17 cellular contexts compared by ENCODE assay signal in genomic region chr17:59108400-59109102, GRCh38. TPM values are rescaled to one million over a fixed set of nuclear protein-coding genes. Genes with fewer than 3 reads are reported as not detected.
A peak's percentile ranks its signal among the peaks of the same experiment; 100 is the strongest.
DNase-seq lines count a peak whose midpoint lies in the region; ATAC-seq, FAIRE-seq and TF ChIP-seq lines count a peak whose summit lies in the region.
"Had no signal": no experiment of that assay in that cellular context is flagged by ENCODE, and none has a peak within 500 bp of the region (broad histone marks: within the 10 kb centered on the region; RNA-seq: fewer than 3 reads in every experiment).

No MANE protein-coding gene starts in this region.

- no peak for TF ChIP-seq RAD21 in K562 (CRISPR knock-in tag; conservative IDR thresholded peaks at IDR 0.05 in 1 of 2, IDR thresholded peaks at IDR 0.05 in 1 of 2)

- H3K27ac ChIP-seq in PC-3 (ENCODE audit: low read length) = no peak overlapping the region
- no peak overlapping the region for H3K27ac ChIP-seq in K562 (ENCODE audit: extremely low read depth, low read depth, low read length)
- H3K27ac ChIP-seq in heart left ventricle = no peak overlapping the region
- H3K27ac ChIP-seq: C4-2B, gastroesophageal sphincter had no signal

- ATAC-seq in stimulated activated naive CD8-positive, alpha-beta T cell treated with anti-CD3 and anti-CD28 coated beads, Interleukin-15, Interleukin-2, amounts not matched to agents 100 U/mL and 50 U/mL, for 24 hours = no peak
- no peak for ATAC-seq in PC-3
- no peak for ATAC-seq in K562
- ATAC-seq in heart left ventricle = no peak
- ATAC-seq: gastroesophageal sphincter had no signal

- peaks cover 21% of the 10 kb centered on the region; the same call in 1 of the 2 replicates for H4K20me1 ChIP-seq in PC-3 (ENCODE audit: low read length)
- H4K20me1 ChIP-seq in K562 (replicated peaks; ENCODE audit: control insufficient read depth, insufficient read depth, low read length) = no peaks in the 10 kb centered on the region

- CTCF ChIA-PET in PC-3 (lab: Charles Lee) (no interaction called here), K562 (lab: Yijun Ruan, JAX; ENCODE audit: low intra/inter-chr PET ratio) (no interaction called here)

- H3K9me2 ChIP-seq in PC-3 (replicated peaks; ENCODE audit: low read length) = no peaks in the 10 kb centered on the region

- peaks cover 24% of the 10 kb centered on the region for H3K4me1 ChIP-seq in PC-3 (ENCODE audit: insufficient read depth, low read length)
- peaks cover 9 to 17% of the 10 kb centered on the region in 2 experiments; a peak in 4 of 5 replicates for H3K4me1 ChIP-seq in K562 (replicated peaks in 1 of 2; ENCODE audit: control insufficient read depth in 2 of 2, insufficient read depth in 2 of 2, low read length in 2 of 2)
- peaks cover 0 to 34% (median 19%) of the 10 kb centered on the region in 12 donors for H3K4me1 ChIP-seq in heart left ventricle

- H3K36me3 Mint-ChIP-seq in stimulated activated naive CD8-positive, alpha-beta T cell treated with anti-CD3 and anti-CD28 coated beads, Interleukin-15, Interleukin-2, amounts not matched to agents 100 ng/mL and 50 ng/mL, for 24 hours (ENCODE audit: low read depth) = peaks cover 28% of the 10 kb centered on the region

- H3K36me3 ChIP-seq in PC-3 (ENCODE audit: low read depth, low read length) (0 out of 2 replicates have a peak, but pooled peaks cover 8% of the 10 kb centered on the region), K562 (ENCODE audit: control insufficient read depth, insufficient read depth, low read length) (peaks cover 30% of the 10 kb centered on the region), heart left ventricle (peaks cover 0 to 23% (median 13%) of the 10 kb centered on the region in 9 donors)

- H3K27me3 ChIP-seq in PC-3 (ENCODE audit: low read length) = no peaks in the 10 kb centered on the region
- no peaks in the 10 kb centered on the region for H3K27me3 ChIP-seq in K562 (ENCODE audit: control insufficient read depth in 2 of 2, insufficient read depth in 2 of 2, low read length in 2 of 2)
- H3K27me3 ChIP-seq in heart left ventricle = no peaks in the 10 kb centered on the region
- H3K27me3 ChIP-seq: gastroesophageal sphincter had no signal

- BruUV-seq in PC-3 (replicated peaks; lab: Mats Ljungman, UMichigan) (no TSS peak), K562 (replicated peaks; lab: Mats Ljungman, UMichigan) (no TSS peak)

- H3K9me3 Mint-ChIP-seq in stimulated activated naive CD8-positive, alpha-beta T cell treated with anti-CD3 and anti-CD28 coated beads, Interleukin-15, Interleukin-2, amounts not matched to agents 100 ng/mL and 50 ng/mL, for 24 hours = no peaks in the 10 kb centered on the region

- TF ChIP-seq CTCF in PC-3 (conservative IDR thresholded peaks at IDR 0.05; ENCODE audit: low read depth, low read length) = no peak
- no peak for TF ChIP-seq CTCF in K562 (IDR thresholded peaks at IDR 0.05 in 2 of 3, conservative IDR thresholded peaks at IDR 0.05 in 1 of 3; ENCODE audit: insufficient read depth in 2 of 3, low read depth in 1 of 3, low read length in 3 of 3)
- no peak for TF ChIP-seq CTCF in heart left ventricle (IDR thresholded peaks at IDR 0.05)

- peaks cover 48% of the 10 kb centered on the region for H3K4me1 Mint-ChIP-seq in stimulated activated naive CD8-positive, alpha-beta T cell treated with anti-CD3 and anti-CD28 coated beads, Interleukin-15, Interleukin-2, amounts not matched to agents 100 ng/mL and 50 ng/mL, for 24 hours (ENCODE audit: low read depth)

- intact Hi-C loops in PC-3 (cut with micrococcal nuclease) (loop anchor here (5.0 kb wide), 1 partner anchor 114 kb away; the partner anchor contains the start of gene GDPD1), K562 (cut with micrococcal nuclease) (no loop called here), heart left ventricle (cut with DNase I) (loop anchor here in 2 of 10 donors (5.0 to 10.0 kb wide), 3 partner anchors 44 to 594 kb away; partner anchors contain the start of genes MTMR4 (in 1 of the 2), PRR11 (in 1 of the 2) and SKA2 (in 1 of the 2))

- in situ Hi-C loops in K562 (cut with MboI) = no loop called here

- peak overlapping the region; percentile 94 for H3K4me3 Mint-ChIP-seq in stimulated activated naive CD8-positive, alpha-beta T cell treated with anti-CD3 and anti-CD28 coated beads, Interleukin-15, Interleukin-2, amounts not matched to agents 100 ng/mL and 50 ng/mL, for 24 hours

- no peak overlapping the region for H2AFZ ChIP-seq in PC-3 (ENCODE audit: low read length)
- H2AFZ ChIP-seq in K562 (ENCODE audit: low read depth, low read length) = no peak overlapping the region

- no peaks in the 10 kb centered on the region for H3K9me3 ChIP-seq in PC-3 (ENCODE audit: low read length)
- H3K9me3 ChIP-seq in K562 (replicated peaks; ENCODE audit: control insufficient read depth, insufficient read depth, low read depth, low read length) = no peaks in the 10 kb centered on the region
- H3K9me3 ChIP-seq in heart left ventricle = no peaks in the 10 kb centered on the region
- H3K9me3 ChIP-seq: gastroesophageal sphincter, HAP-1 had no signal

- TF ChIP-seq EP300 in K562 (IDR thresholded peaks at IDR 0.05; ENCODE audit: low read length) = no peak

- H3K27me3 Mint-ChIP-seq in stimulated activated naive CD8-positive, alpha-beta T cell treated with anti-CD3 and anti-CD28 coated beads, Interleukin-15, Interleukin-2, amounts not matched to agents 100 ng/mL and 50 ng/mL, for 24 hours = no peaks in the 10 kb centered on the region

- H3K4me3 ChIP-seq in PC-3 (ENCODE audit: low read length) (peak overlapping the region; percentile 87; the same call in 1 of the 2 replicates), K562 (no peak overlapping the region), heart left ventricle (no peak overlapping the region)

- TF ChIP-seq POLR2A in K562 (conservative IDR thresholded peaks at IDR 0.05) (no peak; the same call in 1 of the 2 replicates), heart left ventricle (IDR thresholded peaks at IDR 0.05) (no peak)

- POLR2A ChIA-PET in PC-3 (lab: Charles Lee; ENCODE audit: unreplicated experiment) = no interaction called here
- POLR2A ChIA-PET in K562 (lab: Yijun Ruan, JAX) = no interaction called here

- FAIRE-seq in K562 (lab: Jason Lieb, UNC) = no peak
- FAIRE-seq: GM12892, islet of Langerhans had no signal

- no peak for DNase-seq in stimulated activated naive CD8-positive, alpha-beta T cell treated with anti-CD3 and anti-CD28 coated beads, Interleukin-15, Interleukin-2, amounts not matched to agents 100 U/mL and 50 U/mL, for 24 hours
- no peak for DNase-seq in PC-3
- DNase-seq in K562 (ENCODE audit: extremely low read depth in 1 of 4, low spot score in 3 of 4) = no peak
- DNase-seq in iPS-NIHi11 (ENCODE audit: low spot score) = no peak
- DNase-seq in heart left ventricle = no peak
- no peak for DNase-seq in inferior parietal cortex (ENCODE audit: extremely low spot score)
- DNase-seq: IMR-90; mesendoderm; NCI-H1092 treated with DMSO at 0.1 percent for 48 hours; nucleus accumbens; stimulated activated CD4-positive, alpha-beta T cell treated with anti-CD3 and anti-CD28 coated beads, Interleukin-4, amount 100 ng/mL, for 24 hours had no signal

- no peak overlapping the region for H3K9ac ChIP-seq in PC-3 (ENCODE audit: low read length)
- H3K9ac ChIP-seq in K562 (ENCODE audit: insufficient read depth in 1 of 2, low read depth in 2 of 2, low read length in 2 of 2) = no peak overlapping the region

- H3K9me1 ChIP-seq in K562 (ENCODE audit: control insufficient read depth, insufficient read depth, low read length) = no peaks in the 10 kb centered on the region

- no peaks in the 10 kb centered on the region for H3F3A ChIP-seq in PC-3 (ENCODE audit: low read length, unreplicated experiment)

- H3K27ac Mint-ChIP-seq in stimulated activated naive CD8-positive, alpha-beta T cell treated with anti-CD3 and anti-CD28 coated beads, Interleukin-15, Interleukin-2, amounts not matched to agents 100 ng/mL and 50 ng/mL, for 24 hours = no peak overlapping the region

- H3K4me2 ChIP-seq in PC-3 (ENCODE audit: low read length) (peak overlapping the region; percentile 93), K562 (ENCODE audit: insufficient read depth, low read length) (no peak overlapping the region)

- peaks cover 61% of the 10 kb centered on the region for H3K79me2 ChIP-seq in PC-3 (ENCODE audit: low read length)
- H3K79me2 ChIP-seq in K562 (ENCODE audit: control insufficient read depth, insufficient read depth, low read length) = peaks cover 29% of the 10 kb centered on the region

- WGBS in K562 (ENCODE audit: insufficient coverage, low coverage, missing lambda C conversion rate) = 91% methylated on average over 7 of the region's 7 CpGs
- WGBS in heart left ventricle, 4 donors = 89 to 94% (median 91%) methylated on average over 7 of the region's 7 CpGs

RNA-seq across cellular contexts. Expression of gene TRIM37, which starts 1.9 kb away (rescaled TPM):
- 35.1 and 42.0 TPM in 2 replicates for total RNA-seq in PC-3 (2014; rRNA removed)
- 83.1 and 102 TPM in 2 replicates for total RNA-seq in K562 (2011; cell fraction: chromatin; rRNA removed; ENCODE audit: low replicate concordance)
- 31.0 and 48.2 TPM in 2 replicates for total RNA-seq in K562 (2011; cell fraction: nucleolus; rRNA removed)
- total RNA-seq in K562 (2011; cell fraction: nucleoplasm; rRNA removed) = 47.7 and 71.5 TPM in 2 replicates
- 19.7 and 20.4 TPM in 2 replicates for total RNA-seq in K562 (2014; rRNA removed)
- total RNA-seq in K562 (2014; rRNA removed; fragmentation: Illumina TruSeq; extraction: Trizol) = 30.3 and 31.3 TPM in 2 replicates
- 28.4 and 31.4 TPM in 2 replicates for total RNA-seq in K562 (2015; rRNA removed; fragmentation: Illumina TruSeq; extraction: Trizol)
- 22.3 and 25.0 TPM in 2 replicates for total RNA-seq in K562 (2021)
- polyA plus RNA-seq in K562 (2011; rRNA removed) = 28.0 and 30.3 TPM in 2 replicates
- polyA plus RNA-seq in K562 (2011; cell fraction: cytosol; rRNA removed) = 7.3 and 11.6 TPM in 2 replicates
- polyA plus RNA-seq in K562 (2011; cell fraction: nucleus; rRNA removed) = 18.4 and 21.2 TPM in 2 replicates
- polyA plus RNA-seq in K562 (2012) = 14.2 and 21.0 TPM in 2 replicates
- 18.4 and 23.8 TPM in 2 replicates for polyA plus RNA-seq in K562 (2014; fragmentation: Illumina TruSeq; extraction: Trizol)
- 1 to 10 TPM; 4.5 to 8.6 TPM for polyA plus RNA-seq in K562 (2014; fragmentation: Nextera tagmentation; extraction: Ambion mirVana)
- polyA plus RNA-seq in K562 (2014; rRNA removed) = 15.7 and 18.2 TPM in 2 replicates
- polyA minus RNA-seq in K562 (2011; rRNA and poly(A)+ RNA removed) = 57.4 and 60.9 TPM in 2 replicates
- polyA minus RNA-seq in K562 (2011; cell fraction: cytosol; rRNA and poly(A)+ RNA removed) = 17.5 and 24.7 TPM in 2 replicates
- 25.7 and 44.2 TPM in 2 replicates for polyA minus RNA-seq in K562 (2011; cell fraction: nucleus; rRNA and poly(A)+ RNA removed)
- total RNA-seq in heart left ventricle = 10 to 100 TPM; 17.2 to 26.2 (median 19.2) TPM
- polyA plus RNA-seq in heart left ventricle = 10 to 100 TPM in 1 of 2 donors, 1 to 10 TPM in 1; 5.8 to 19.1 TPM

RNA-seq across cellular contexts. Expression of gene SKA2, which starts 46.4 kb away (rescaled TPM):
- total RNA-seq in PC-3 (2014; rRNA removed) (143 and 155 TPM in 2 replicates), K562 (2014; rRNA removed) (101 and 156 TPM in 2 replicates), K562 (2014; rRNA removed; fragmentation: Illumina TruSeq; extraction: Trizol) (133 and 167 TPM in 2 replicates), K562 (2015; rRNA removed; fragmentation: Illumina TruSeq; extraction: Trizol) (151 and 159 TPM in 2 replicates), K562 (2021) (74.5 and 78.4 TPM in 2 replicates), heart left ventricle (10 to 100 TPM; 23.7 to 52.3 (median 39.1) TPM)
- 12.0 and 35.9 TPM in 2 replicates for total RNA-seq in K562 (2011; cell fraction: chromatin; rRNA removed; ENCODE audit: low replicate concordance)
- 13.8 and 18.0 TPM in 2 replicates for total RNA-seq in K562 (2011; cell fraction: nucleolus; rRNA removed)
- total RNA-seq in K562 (2011; cell fraction: nucleoplasm; rRNA removed) = 27.6 and 40.7 TPM in 2 replicates
- polyA plus RNA-seq in K562 (2011; rRNA removed) (39.2 and 58.1 TPM in 2 replicates), K562 (2014; fragmentation: Illumina TruSeq; extraction: Trizol) (140 and 183 TPM in 2 replicates), K562 (2014; fragmentation: Nextera tagmentation; extraction: Ambion mirVana) (10 to 100 TPM; 93.5 to 96.9 TPM), K562 (2014; rRNA removed) (140 and 158 TPM in 2 replicates), heart left ventricle (10 to 100 TPM; 33.8 to 44.9 TPM)
- polyA plus RNA-seq in K562 (2011; cell fraction: cytosol; rRNA removed) = 9.4 and 22.2 TPM in 2 replicates
- polyA plus RNA-seq in K562 (2011; cell fraction: nucleus; rRNA removed) = 6.1 and 9.9 TPM in 2 replicates
- polyA plus RNA-seq in K562 (2012) = 70.4 and 189 TPM in 2 replicates
- 51.4 and 53.3 TPM in 2 replicates for polyA minus RNA-seq in K562 (2011; rRNA and poly(A)+ RNA removed)
- polyA minus RNA-seq in K562 (2011; cell fraction: cytosol; rRNA and poly(A)+ RNA removed) = 16.7 and 24.4 TPM in 2 replicates
- polyA minus RNA-seq in K562 (2011; cell fraction: nucleus; rRNA and poly(A)+ RNA removed) = 13.9 and 18.7 TPM in 2 replicates

RNA-seq across cellular contexts. Expression of gene PRR11, which starts 47.0 kb away (rescaled TPM):
- total RNA-seq in PC-3 (2014; rRNA removed) (77.2 and 78.9 TPM in 2 replicates), K562 (2014; rRNA removed) (13.3 and 15.4 TPM in 2 replicates), K562 (2014; rRNA removed; fragmentation: Illumina TruSeq; extraction: Trizol) (55.1 and 61.7 TPM in 2 replicates), K562 (2015; rRNA removed; fragmentation: Illumina TruSeq; extraction: Trizol) (45.0 and 50.3 TPM in 2 replicates), K562 (2021) (41.5 and 46.4 TPM in 2 replicates), heart left ventricle (10 to 100 TPM in 1 of 9 donors, 1 to 10 TPM in 5, under 1 TPM in 3; 0.51 to 11.4 (median 1.1) TPM)
- total RNA-seq in K562 (2011; cell fraction: chromatin; rRNA removed; ENCODE audit: low replicate concordance) = 18.4 and 33.2 TPM in 2 replicates
- total RNA-seq in K562 (2011; cell fraction: nucleolus; rRNA removed) = 11.7 and 13.4 TPM in 2 replicates
- total RNA-seq in K562 (2011; cell fraction: nucleoplasm; rRNA removed) = 17.7 and 21.2 TPM in 2 replicates
- polyA plus RNA-seq in K562 (2011; rRNA removed) (61.2 and 72.4 TPM in 2 replicates), K562 (2014; fragmentation: Illumina TruSeq; extraction: Trizol) (68.6 and 75.2 TPM in 2 replicates), K562 (2014; fragmentation: Nextera tagmentation; extraction: Ambion mirVana) (10 to 100 TPM; 28.8 to 34.7 TPM), K562 (2014; rRNA removed) (32.7 and 44.3 TPM in 2 replicates), heart left ventricle (under 1 TPM; 0.15 to 0.61 TPM)
- polyA plus RNA-seq in K562 (2011; cell fraction: cytosol; rRNA removed) = 30.0 and 47.7 TPM in 2 replicates
- 7.0 and 7.7 TPM in 2 replicates for polyA plus RNA-seq in K562 (2011; cell fraction: nucleus; rRNA removed)
- polyA plus RNA-seq in K562 (2012) = 38.8 and 66.0 TPM in 2 replicates
- polyA minus RNA-seq in K562 (2011; rRNA and poly(A)+ RNA removed) = 75.4 and 80.7 TPM in 2 replicates
- polyA minus RNA-seq in K562 (2011; cell fraction: cytosol; rRNA and poly(A)+ RNA removed) = 30.8 and 35.4 TPM in 2 replicates
- polyA minus RNA-seq in K562 (2011; cell fraction: nucleus; rRNA and poly(A)+ RNA removed) = 5.0 and 11.6 TPM in 2 replicates
